15 cellular contexts compared by ENCODE assay signal in the genomic region with DNA sequence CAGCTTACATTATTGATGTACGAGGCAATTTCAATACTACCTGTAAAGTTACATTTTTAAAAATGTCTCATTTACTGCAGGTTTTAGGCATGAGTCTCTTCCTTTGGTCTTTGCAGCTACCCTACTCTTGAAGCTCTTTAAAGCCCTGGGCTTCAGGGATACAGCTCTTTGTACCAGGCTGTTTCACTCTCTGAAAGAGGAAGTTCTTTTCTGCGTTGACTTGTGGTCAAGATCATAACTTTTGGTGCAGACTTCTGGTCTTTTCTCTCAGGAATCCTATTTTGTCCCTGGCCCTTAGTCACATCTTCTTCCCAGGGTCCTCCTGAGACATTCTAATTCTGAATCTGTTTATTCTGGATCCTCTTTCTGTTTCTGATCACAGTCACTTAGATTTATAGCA. TPM values are rescaled to one million over a fixed set of nuclear protein-coding genes. Genes with fewer than 3 reads are reported as not detected.
DNase-seq lines count a peak whose midpoint lies in the region; ATAC-seq, FAIRE-seq and TF ChIP-seq lines count a peak whose summit lies in the region.
"Had no signal": no experiment of that assay in that cellular context is flagged by ENCODE, and none has a peak within 500 bp of the region (broad histone marks: within the 10 kb centered on the region; RNA-seq: fewer than 3 reads in every experiment).

No MANE protein-coding gene starts in this region.

- H3K36me3 Mint-ChIP-seq in natural killer cell treated with Interleukin-12 subunit alpha and Interleukin-12 subunit beta and Interleukin-15 and Interleukin-18, amount 100 ng/mL, for 72 hours: peaks cover 15% of the 10 kb centered on the region

- H3K27ac Mint-ChIP-seq in natural killer cell treated with Interleukin-12 subunit alpha and Interleukin-12 subunit beta and Interleukin-15 and Interleukin-18, amount 100 ng/mL, for 72 hours: no peak overlapping the region
- H3K27ac Mint-ChIP-seq: effector memory CD8-positive, alpha-beta T cell had no signal

- peak; percentile 41 for FAIRE-seq in GM12878 (lab: Jason Lieb, UNC)
- FAIRE-seq: HepG2 had no signal

- no peak for TF ChIP-seq CTCF in GM12878 (IDR thresholded peaks at IDR 0.05 in 2 of 3, conservative IDR thresholded peaks at IDR 0.05 in 1 of 3; ENCODE audit: control insufficient read depth in 2 of 3, extremely low read depth in 1 of 3, insufficient read depth in 1 of 3, low read depth in 3 of 3, low read length in 3 of 3)
- no peak for TF ChIP-seq CTCF in ascending aorta (IDR thresholded peaks at IDR 0.05)

- H3K9me3 ChIP-seq in GM12878 (replicated peaks; ENCODE audit: control insufficient read depth, insufficient read depth, low read length) (no peaks in the 10 kb centered on the region), ascending aorta (no peaks in the 10 kb centered on the region)
- H3K9me3 ChIP-seq: SJSA1 had no signal

- RAD21 ChIA-PET in GM12878 (lab: Charles Lee; ENCODE audit: unreplicated experiment): no interaction called here

- H3K4me1 Mint-ChIP-seq in natural killer cell treated with Interleukin-12 subunit alpha and Interleukin-12 subunit beta and Interleukin-15 and Interleukin-18, amount 100 ng/mL, for 72 hours (ENCODE audit: low read depth in 2 of 2): no peaks in the 10 kb centered on the region

- POLR2A ChIA-PET in GM12878 (lab: Charles Lee): interaction anchor here (0.5 kb wide), 1 partner anchor 156 kb away, joined by 3 read pairs; no protein-coding TSS in a partner anchor

- no peaks in the 10 kb centered on the region for H3K27me3 Mint-ChIP-seq in natural killer cell treated with Interleukin-12 subunit alpha and Interleukin-12 subunit beta and Interleukin-15 and Interleukin-18, amount 100 ng/mL, for 72 hours
- H3K27me3 Mint-ChIP-seq: effector memory CD8-positive, alpha-beta T cell had no signal

- H3K4me2 ChIP-seq in GM12878 (ENCODE audit: control insufficient read depth, insufficient read depth): no peak overlapping the region; the same call in 1 of the 2 replicates
- H3K4me2 ChIP-seq: smooth muscle cell had no signal

- H3K9me3 Mint-ChIP-seq in natural killer cell treated with Interleukin-12 subunit alpha and Interleukin-12 subunit beta and Interleukin-15 and Interleukin-18, amount 100 ng/mL, for 72 hours: no peaks in the 10 kb centered on the region
- H3K9me3 Mint-ChIP-seq: effector memory CD8-positive, alpha-beta T cell had no signal

- H3K4me3 ChIP-seq in GM12878 (no peak overlapping the region), ascending aorta (no peak overlapping the region)
- H3K4me3 ChIP-seq: SJSA1, smooth muscle cell had no signal

- no peak overlapping the region for H3K27ac ChIP-seq in GM12878 (ENCODE audit: control insufficient read depth, insufficient read depth)
- no peak overlapping the region for H3K27ac ChIP-seq in ascending aorta
- H3K27ac ChIP-seq: SJSA1 had no signal

- no TSS peak for BruUV-seq in GM12878 (replicated peaks; lab: Mats Ljungman, UMichigan)

- WGBS in GM12878 (ENCODE audit: insufficient coverage, insufficient replicate concordance, low lambda C conversion rate, missing lambda C conversion rate): 31% methylated on average over 2 of the region's 2 CpGs

- intact Hi-C loops in GM12878 (cut with micrococcal nuclease; ENCODE audit: unreplicated experiment): no loop called here
- intact Hi-C loops in ascending aorta (cut with DNase I): no loop called here

- in situ Hi-C loops in KBM-7 (cut with MboI; ENCODE audit: low pct_unique_long_range_greater_than_20kb, low sequenced_read_pairs): no loop called here
- in situ Hi-C loops in GM12878 (cut with MboI): no loop called here

- no peaks in the 10 kb centered on the region for H3K79me2 ChIP-seq in GM12878 (ENCODE audit: control insufficient read depth, insufficient read depth, low read length)

- no peaks in the 10 kb centered on the region for H4K20me1 ChIP-seq in GM12878 (ENCODE audit: control insufficient read depth, insufficient read depth)

- no peak for TF ChIP-seq POLR2A in GM12878 (IDR thresholded peaks at IDR 0.05; ENCODE audit: low read depth, low read length)

- peaks cover 14% of the 10 kb centered on the region for H3K4me1 ChIP-seq in GM12878 (ENCODE audit: control insufficient read depth, insufficient read depth, low read length)
- H3K4me1 ChIP-seq in ascending aorta: no peaks in the 10 kb centered on the region
- H3K4me1 ChIP-seq: SJSA1 had no signal

- no peak overlapping the region for H2AFZ ChIP-seq in GM12878 (ENCODE audit: control insufficient read depth, low read depth, low read length)

- H3K27me3 ChIP-seq in GM12878 (replicated peaks in 1 of 2; ENCODE audit: control insufficient read depth in 2 of 2, insufficient read depth in 2 of 2, low read length in 1 of 2): no peaks in the 10 kb centered on the region
- no peaks in the 10 kb centered on the region for H3K27me3 ChIP-seq in ascending aorta
- H3K27me3 ChIP-seq: SJSA1 had no signal

- CTCF ChIA-PET in GM12878 (lab: Yijun Ruan, JAX): interaction anchor here (1.0 kb wide), 2 partner anchors 12 to 45 kb away, joined by 3 to 4 read pairs; no protein-coding TSS in a partner anchor

- H3K4me3 Mint-ChIP-seq in natural killer cell treated with Interleukin-12 subunit alpha and Interleukin-12 subunit beta and Interleukin-15 and Interleukin-18, amount 100 ng/mL, for 72 hours: no peak overlapping the region
- H3K4me3 Mint-ChIP-seq: effector memory CD8-positive, alpha-beta T cell had no signal

- peak; percentile 82 for ATAC-seq in GM18861 (IDR thresholded peaks at IDR 0.05; ENCODE audit: unreplicated experiment)
- ATAC-seq in HG02623 (IDR thresholded peaks at IDR 0.05; ENCODE audit: unreplicated experiment): peak; percentile 60
- peak; percentile 75 for ATAC-seq in GM12878
- no peak for ATAC-seq in natural killer cell treated with Interleukin-12 subunit alpha and Interleukin-12 subunit beta and Interleukin-15 and Interleukin-18, amount 100 ng/mL, for 72 hours
- ATAC-seq in SK-N-SH treated with all-trans-retinoic acid at 6 μM for 48 hours: no peak
- ATAC-seq: effector memory CD8-positive, alpha-beta T cell; HepG2 had no signal

- SMC1A ChIA-PET in GM12878 (lab: Charles Lee; ENCODE audit: uncharacterized antibody, unreplicated experiment): no interaction called here

- TF ChIP-seq RAD21 in GM12878 (IDR thresholded peaks at IDR 0.05; ENCODE audit: insufficient read depth, low read depth, low read length): no peak

- TF ChIP-seq EP300 in GM12878 (IDR thresholded peaks at IDR 0.05; ENCODE audit: borderline replicate concordance in 1 of 2, control insufficient read depth in 1 of 2, low read depth in 2 of 2, low read length in 2 of 2): no peak

- H3K36me3 ChIP-seq in GM12878 (ENCODE audit: control insufficient read depth in 2 of 2, insufficient read depth in 2 of 2, low read length in 1 of 2) (no peaks in the 10 kb centered on the region), ascending aorta (peaks cover 30 to 70% of the 10 kb centered on the region in 2 donors)

- peak; percentile 63 for DNase-seq in KBM-7
- no peak for DNase-seq in GM12878 (ENCODE audit: low read depth, low spot score)
- no peak for DNase-seq in ascending aorta (ENCODE audit: low spot score in 2 of 2)
- DNase-seq in natural killer cell treated with Interleukin-12 subunit alpha and Interleukin-12 subunit beta and Interleukin-15 and Interleukin-18, amount 100 ng/mL, for 72 hours (ENCODE audit: low spot score): no peak
- DNase-seq in islet precursor cell: no peak
- DNase-seq: activated CD4-positive, alpha-beta T cell treated with anti-CD3 and anti-CD28 coated beads, Interleukin-2, amount 50 U/mL, for 48 hours; C1 segment of cervical spinal cord; effector memory CD8-positive, alpha-beta T cell; hypothalamus had no signal

- no peak overlapping the region for H3K9ac ChIP-seq in GM12878 (ENCODE audit: control insufficient read depth, insufficient read depth, low read length)

RNA-seq across cellular contexts. Expression of a gene that starts 16.6 kb away (rescaled TPM):
- not detected in 2 replicates for total RNA-seq in GM12878 (2013; cell fraction: nucleolus; rRNA removed)
- total RNA-seq in GM12878 (2014; rRNA removed): not detected in 2 replicates
- total RNA-seq in GM12878 (2014; rRNA removed; fragmentation: Illumina TruSeq; extraction: Trizol): not detected in 2 replicates
- not detected in 2 replicates for total RNA-seq in GM12878 (2021)
- polyA plus RNA-seq in GM12878 (2011; ENCODE audit: low read depth): not detected
- not detected in 2 replicates for polyA plus RNA-seq in GM12878 (2011; rRNA removed)
- polyA plus RNA-seq in GM12878 (2011; cell fraction: cytosol; rRNA removed): not detected in 2 replicates
- polyA plus RNA-seq in GM12878 (2011; cell fraction: nucleus; rRNA removed): not detected in 2 replicates
- polyA plus RNA-seq in GM12878 (2012): not detected in 2 replicates
- not detected in 2 replicates for polyA plus RNA-seq in GM12878 (2014; fragmentation: Illumina TruSeq; extraction: Trizol)
- polyA plus RNA-seq in GM12878 (2014; fragmentation: Nextera tagmentation; extraction: Ambion mirVana): not detected
- not detected in 2 replicates for polyA plus RNA-seq in GM12878 (2014; rRNA removed)
- polyA plus RNA-seq in GM12878 (2016; fragmentation: Nextera tagmentation; extraction: Ambion mirVana): not detected
- not detected in 2 replicates for polyA minus RNA-seq in GM12878 (2011; rRNA and poly(A)+ RNA removed)
- polyA minus RNA-seq in GM12878 (2011; cell fraction: cytosol; rRNA and poly(A)+ RNA removed): not detected in 2 replicates
- polyA minus RNA-seq in GM12878 (2011; cell fraction: nucleus; rRNA and poly(A)+ RNA removed): not detected in 2 replicates
- total RNA-seq in ascending aorta: not detected
- total RNA-seq in natural killer cell treated with Interleukin-12 subunit alpha and Interleukin-12 subunit beta and Interleukin-15 and Interleukin-18, amount 100 ng/mL, for 72 hours: under 1 TPM in 1 of 2 donors, not detected in 1; 0.53 TPM
- total RNA-seq: HepG2, SJSA1, smooth muscle cell had no signal
- polyA plus RNA-seq: HepG2, smooth muscle cell had no signal

RNA-seq across cellular contexts. Expression of a gene that starts 17.4 kb away (rescaled TPM):
- 0.15 and 0.40 TPM in 2 replicates for total RNA-seq in GM12878 (2013; cell fraction: nucleolus; rRNA removed)
- 0.54 and 0.68 TPM in 2 replicates for total RNA-seq in GM12878 (2014; rRNA removed)
- 0.37 and 0.67 TPM in 2 replicates for total RNA-seq in GM12878 (2014; rRNA removed; fragmentation: Illumina TruSeq; extraction: Trizol)
- 0.72 and 1.1 TPM in 2 replicates for total RNA-seq in GM12878 (2021)
- polyA plus RNA-seq in GM12878 (2011; ENCODE audit: low read depth): 0.81 TPM
- 0.10 and 0.17 TPM in 2 replicates for polyA plus RNA-seq in GM12878 (2011; rRNA removed)
- polyA plus RNA-seq in GM12878 (2011; cell fraction: cytosol; rRNA removed): 0.03 TPM in 1 of 2 replicates, not detected in the other
- polyA plus RNA-seq in GM12878 (2011; cell fraction: nucleus; rRNA removed): not detected in 2 replicates
- 2.1 and 2.6 TPM in 2 replicates for polyA plus RNA-seq in GM12878 (2012)
- 0.21 and 0.50 TPM in 2 replicates for polyA plus RNA-seq in GM12878 (2014; fragmentation: Illumina TruSeq; extraction: Trizol)
- polyA plus RNA-seq in GM12878 (2014; fragmentation: Nextera tagmentation; extraction: Ambion mirVana): under 1 TPM; 0.27 to 0.84 TPM
- polyA plus RNA-seq in GM12878 (2014; rRNA removed): 0.34 and 0.36 TPM in 2 replicates
- polyA plus RNA-seq in GM12878 (2016; fragmentation: Nextera tagmentation; extraction: Ambion mirVana): under 1 TPM; 0.52 to 0.53 TPM
- polyA minus RNA-seq in GM12878 (2011; rRNA and poly(A)+ RNA removed): not detected in 2 replicates
- polyA minus RNA-seq in GM12878 (2011; cell fraction: cytosol; rRNA and poly(A)+ RNA removed): 2.3 TPM in 1 of 2 replicates, not detected in the other
- not detected in 2 replicates for polyA minus RNA-seq in GM12878 (2011; cell fraction: nucleus; rRNA and poly(A)+ RNA removed)
- total RNA-seq in ascending aorta: 38.2 TPM
- total RNA-seq in natural killer cell treated with Interleukin-12 subunit alpha and Interleukin-12 subunit beta and Interleukin-15 and Interleukin-18, amount 100 ng/mL, for 72 hours: 1 to 10 TPM; 6.0 to 6.6 TPM

RNA-seq across cellular contexts. Expression of a gene that starts 46.2 kb away (rescaled TPM):
- not detected in 2 replicates for total RNA-seq in GM12878 (2013; cell fraction: nucleolus; rRNA removed)
- total RNA-seq in GM12878 (2014; rRNA removed) (not detected in 2 replicates), GM12878 (2014; rRNA removed; fragmentation: Illumina TruSeq; extraction: Trizol) (not detected in 2 replicates), GM12878 (2021) (0.18 and 0.27 TPM in 2 replicates), ascending aorta (42.9 TPM)
- not detected for polyA plus RNA-seq in GM12878 (2011; ENCODE audit: low read depth)
- polyA plus RNA-seq in GM12878 (2011; rRNA removed) (not detected in 2 replicates), GM12878 (2014; fragmentation: Illumina TruSeq; extraction: Trizol) (not detected in 2 replicates), GM12878 (2014; fragmentation: Nextera tagmentation; extraction: Ambion mirVana) (under 1 TPM; 0.02 to 0.05 TPM), GM12878 (2014; rRNA removed) (not detected in 2 replicates), GM12878 (2016; fragmentation: Nextera tagmentation; extraction: Ambion mirVana) (under 1 TPM in 1 of 2 experiments, not detected in 1; 0.83 TPM)
- polyA plus RNA-seq in GM12878 (2011; cell fraction: cytosol; rRNA removed): not detected in 2 replicates
- polyA plus RNA-seq in GM12878 (2011; cell fraction: nucleus; rRNA removed): not detected in 2 replicates
- 0.27 and 0.41 TPM in 2 replicates for polyA plus RNA-seq in GM12878 (2012)
- not detected in 2 replicates for polyA minus RNA-seq in GM12878 (2011; rRNA and poly(A)+ RNA removed)
- 1.0 TPM in 1 of 2 replicates, not detected in the other for polyA minus RNA-seq in GM12878 (2011; cell fraction: cytosol; rRNA and poly(A)+ RNA removed)
- not detected in 2 replicates for polyA minus RNA-seq in GM12878 (2011; cell fraction: nucleus; rRNA and poly(A)+ RNA removed)
- total RNA-seq in natural killer cell treated with Interleukin-12 subunit alpha and Interleukin-12 subunit beta and Interleukin-15 and Interleukin-18, amount 100 ng/mL, for 72 hours: 1 to 10 TPM in 1 of 2 donors, not detected in 1; 2.0 TPM
- polyA plus RNA-seq: HepG2 had no signal

Comparison
In these comparisons a context has a peak if more than half of its experiments do, and no peak if none do; other contexts are left out.
1. ATAC-seq: peak in GM18861 (single experiment), HG02623 (single experiment) and GM12878 (single experiment); none in natural killer cell treated with Interleukin-12 subunit alpha and Interleukin-12 subunit beta and Interleukin-15 and Interleukin-18, amount 100 ng/mL, for 72 hours (0 of 2) and SK-N-SH treated with all-trans-retinoic acid at 6 μM for 48 hours (single experiment).
2. RNA of a gene that starts 46.2 kb away (total RNA-seq): 42.9 TPM in ascending aorta (single experiment); 2.0 TPM in natural killer cell treated with Interleukin-12 subunit alpha and Interleukin-12 subunit beta and Interleukin-15 and Interleukin-18, amount 100 ng/mL, for 72 hours and 0.18 to 0.27 TPM in GM12878; every median in the first group is over 10 times any median in the second.